ENCODE assay signal across 11 cellular contexts in genomic region chr7:137847418-137848050, GRCh38. TPM values are rescaled to one million over a fixed set of nuclear protein-coding genes. Genes with fewer than 3 reads are reported as not detected.
DNase-seq lines count a peak whose midpoint lies in the region; ATAC-seq and TF ChIP-seq lines count a peak whose summit lies in the region.
"Had no signal": no experiment of that assay in that cellular context is flagged by ENCODE, and none has a peak within 500 bp of the region (broad histone marks: within the 10 kb centered on the region; RNA-seq: fewer than 3 reads in every experiment).

No MANE protein-coding gene starts in this region.

- H3K27me3 Mint-ChIP-seq in activated CD4-positive, alpha-beta T cell treated with anti-CD3 and anti-CD28 coated beads, Interleukin-2, amount 10 ng/mL, durations not matched to agents 7 days and 5 days = peaks cover 69% of the 10 kb centered on the region
- peaks cover 79% of the 10 kb centered on the region for H3K27me3 Mint-ChIP-seq in activated naive CD8-positive, alpha-beta T cell treated with anti-CD3 and anti-CD28 coated beads for 36 hours

- H3K36me3 ChIP-seq in thyroid gland = no peaks in the 10 kb centered on the region

- H3K27ac ChIP-seq in thyroid gland = peak overlapping the region; percentile 15 to 61 (median 48)

- H3K9me3 Mint-ChIP-seq in activated CD4-positive, alpha-beta T cell treated with anti-CD3 and anti-CD28 coated beads, Interleukin-2, amount 10 ng/mL, durations not matched to agents 7 days and 5 days = no peaks in the 10 kb centered on the region
- H3K9me3 Mint-ChIP-seq in activated naive CD8-positive, alpha-beta T cell treated with anti-CD3 and anti-CD28 coated beads for 36 hours = no peaks in the 10 kb centered on the region

- intact Hi-C loops in thyroid gland (cut with DNase I) = no loop called here

- ATAC-seq in GM21529 (IDR thresholded peaks at IDR 0.05; ENCODE audit: unreplicated experiment) = no peak

- H3K4me3 ChIP-seq in thyroid gland (replicated peaks in 1 of 3) = peak overlapping the region; percentile 34 to 57 (median 34)

- CTCF ChIA-PET in activated CD4-positive, alpha-beta T cell treated with anti-CD3 and anti-CD28 coated beads, Interleukin-2, amount 10 ng/mL, durations not matched to agents 7 days and 5 days (lab: Charles Lee) = interaction anchor here (1.1 kb wide), 1 partner anchor 26 kb away, joined by 3 read pairs; no protein-coding TSS in a partner anchor

- peaks cover 5% of the 10 kb centered on the region for H3K4me1 Mint-ChIP-seq in activated CD4-positive, alpha-beta T cell treated with anti-CD3 and anti-CD28 coated beads, Interleukin-2, amount 10 ng/mL, durations not matched to agents 7 days and 5 days
- peaks cover 13% of the 10 kb centered on the region for H3K4me1 Mint-ChIP-seq in activated naive CD8-positive, alpha-beta T cell treated with anti-CD3 and anti-CD28 coated beads for 36 hours

- no peak for TF ChIP-seq CTCF in thyroid gland (IDR thresholded peaks at IDR 0.05)

- no peak for DNase-seq in activated CD4-positive, alpha-beta T cell treated with anti-CD3 and anti-CD28 coated beads, Interleukin-2, amount 10 ng/mL, durations not matched to agents 7 days and 5 days
- no peak for DNase-seq in activated CD4-positive, alpha-beta T cell treated with anti-CD3 and anti-CD28 coated beads, Interleukin-2, amount 50 U/mL, for 1 hour
- no peak for DNase-seq in activated naive CD8-positive, alpha-beta T cell treated with anti-CD3 and anti-CD28 coated beads for 36 hours
- peak; percentile 26 for DNase-seq in iPS-NIHi11 (ENCODE audit: low spot score)
- DNase-seq in thyroid gland = peak; percentile 21 to 27
- DNase-seq in occipital lobe (lab: John Stamatoyannopoulos, UW) = no peak
- DNase-seq in GF-D8 (lab: John Stamatoyannopoulos, UW) = no peak
- DNase-seq: activated CD4-positive, CD25-positive, alpha-beta regulatory T cell treated with anti-CD3 and anti-CD28 coated beads, Interleukin-2, amount 50 U/mL, for 72 hours; stimulated activated naive CD4-positive, alpha-beta T cell had no signal

- peak overlapping the region; percentile 20 for H3K4me3 Mint-ChIP-seq in activated CD4-positive, alpha-beta T cell treated with anti-CD3 and anti-CD28 coated beads, Interleukin-2, amount 10 ng/mL, durations not matched to agents 7 days and 5 days
- peak overlapping the region; percentile 32 for H3K4me3 Mint-ChIP-seq in activated naive CD8-positive, alpha-beta T cell treated with anti-CD3 and anti-CD28 coated beads for 36 hours

- no peaks in the 10 kb centered on the region for H3K9me3 ChIP-seq in thyroid gland

- no peaks in the 10 kb centered on the region for H3K36me3 Mint-ChIP-seq in activated CD4-positive, alpha-beta T cell treated with anti-CD3 and anti-CD28 coated beads, Interleukin-2, amount 10 ng/mL, durations not matched to agents 7 days and 5 days (ENCODE audit: low read depth)
- H3K36me3 Mint-ChIP-seq in activated naive CD8-positive, alpha-beta T cell treated with anti-CD3 and anti-CD28 coated beads for 36 hours = no peaks in the 10 kb centered on the region

- peaks cover 0 to 6% of the 10 kb centered on the region in 2 donors for H3K4me1 ChIP-seq in thyroid gland

- POLR2A ChIA-PET in activated CD4-positive, alpha-beta T cell treated with anti-CD3 and anti-CD28 coated beads, Interleukin-2, amount 10 ng/mL, durations not matched to agents 7 days and 5 days (lab: Charles Lee) = no interaction called here

- no peak overlapping the region for H3K27ac Mint-ChIP-seq in activated CD4-positive, alpha-beta T cell treated with anti-CD3 and anti-CD28 coated beads, Interleukin-2, amount 10 ng/mL, durations not matched to agents 7 days and 5 days
- H3K27ac Mint-ChIP-seq in activated naive CD8-positive, alpha-beta T cell treated with anti-CD3 and anti-CD28 coated beads for 36 hours = no peak overlapping the region

- 11 to 18% methylated on average over 17 to 24 of the region's 31 CpGs for WGBS in thyroid gland, 2 donors

- no peaks in the 10 kb centered on the region for H3K27me3 ChIP-seq in thyroid gland

- no peak for TF ChIP-seq POLR2A in thyroid gland (IDR thresholded peaks at IDR 0.05)

RNA-seq across cellular contexts. Expression of gene DGKI, which starts 0.8 kb away (rescaled TPM):
- under 1 TPM; 0.06 to 0.25 TPM for total RNA-seq in activated CD4-positive, alpha-beta T cell treated with anti-CD3 and anti-CD28 coated beads, Interleukin-2, amount 10 ng/mL, durations not matched to agents 7 days and 5 days
- 1 to 10 TPM; 1.8 to 2.2 TPM for total RNA-seq in activated naive CD8-positive, alpha-beta T cell treated with anti-CD3 and anti-CD28 coated beads for 36 hours
- total RNA-seq in thyroid gland = 10 to 100 TPM; 45.1 to 71.0 (median 48.7) TPM
- total RNA-seq in occipital lobe = 202 TPM
- total RNA-seq: HT-29 had no signal

Comparison
In these comparisons a context has a peak if more than half of its experiments do, and no peak if none do; other contexts are left out.
1. DNase-seq: peak in iPS-NIHi11 (single experiment) and thyroid gland (2 of 2); none in activated CD4-positive, alpha-beta T cell treated with anti-CD3 and anti-CD28 coated beads, Interleukin-2, amount 10 ng/mL, durations not matched to agents 7 days and 5 days (single experiment), activated CD4-positive, alpha-beta T cell treated with anti-CD3 and anti-CD28 coated beads, Interleukin-2, amount 50 U/mL, for 1 hour (single experiment), activated naive CD8-positive, alpha-beta T cell treated with anti-CD3 and anti-CD28 coated beads for 36 hours (single experiment), occipital lobe (single experiment) and GF-D8 (single experiment).
2. RNA of gene DGKI, which starts 0.8 kb away (total RNA-seq): 202 TPM in occipital lobe (single experiment) and 45.1 to 71.0 TPM in thyroid gland; 1.8 to 2.2 TPM in activated naive CD8-positive, alpha-beta T cell treated with anti-CD3 and anti-CD28 coated beads for 36 hours and 0.06 to 0.25 TPM in activated CD4-positive, alpha-beta T cell treated with anti-CD3 and anti-CD28 coated beads, Interleukin-2, amount 10 ng/mL, durations not matched to agents 7 days and 5 days; every median in the first group is over 10 times any median in the second.